ENCODE assay signal across 9 cellular contexts in the genomic region with DNA sequence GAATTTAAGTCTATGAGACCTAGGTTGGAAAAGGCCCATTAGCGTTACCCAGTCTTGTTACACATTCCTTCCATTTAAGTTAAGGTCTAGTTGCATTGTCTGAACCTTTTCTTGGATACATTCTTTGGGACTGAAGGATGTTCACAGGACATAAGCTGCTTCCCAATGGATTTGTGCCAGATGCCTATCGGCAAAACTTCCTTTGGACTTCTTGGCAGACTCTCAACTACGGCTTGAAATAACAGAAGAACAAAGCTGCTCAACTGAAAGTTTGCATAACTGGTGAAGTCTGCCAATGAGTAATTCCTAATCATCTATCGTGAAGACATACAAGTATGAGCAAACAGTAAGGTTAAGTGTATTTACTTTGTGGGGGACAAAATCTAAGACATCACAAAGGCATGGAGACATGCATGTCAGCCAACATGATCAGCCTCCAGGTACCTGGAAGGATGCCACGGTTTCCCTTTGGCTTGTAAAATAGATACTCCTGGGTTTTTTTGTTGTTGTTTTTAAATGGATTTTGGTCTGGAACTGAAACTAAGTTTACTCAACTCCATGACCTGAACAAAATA. TPM values are rescaled to one million over a fixed set of nuclear protein-coding genes. Genes with fewer than 3 reads are reported as not detected.
A peak's percentile ranks its signal among the peaks of the same experiment; 100 is the strongest.
DNase-seq lines count a peak whose midpoint lies in the region; ATAC-seq, FAIRE-seq and TF ChIP-seq lines count a peak whose summit lies in the region.
"Had no signal": no experiment of that assay in that cellular context is flagged by ENCODE, and none has a peak within 500 bp of the region (broad histone marks: within the 10 kb centered on the region; RNA-seq: fewer than 3 reads in every experiment).

No MANE protein-coding gene starts in this region.

- H3K4me1 Mint-ChIP-seq in activated T-cell treated with anti-CD3 and anti-CD28 coated beads, Interleukin-2, amount 50 U/mL, for 24 hours (ENCODE audit: low read depth), result no peaks in the 10 kb centered on the region

- H3K4me1 ChIP-seq in small intestine (ENCODE audit: control insufficient read depth in 2 of 2, insufficient read depth in 1 of 2, low read depth in 1 of 2, low read length in 1 of 2), result no peaks in the 10 kb centered on the region

- FAIRE-seq in small intestine (lab: Jason Lieb, UNC), result no peak
- no peak for FAIRE-seq in D721Med (lab: Jason Lieb, UNC)

- no peaks in the 10 kb centered on the region for H3K27me3 ChIP-seq in small intestine (ENCODE audit: control insufficient read depth in 2 of 2, insufficient read depth in 2 of 2, low read length in 2 of 2)

- ATAC-seq in HG02884 (IDR thresholded peaks at IDR 0.05; ENCODE audit: unreplicated experiment), result no peak

- H3K4me3 ChIP-seq in fibroblast of villous mesenchyme (ENCODE audit: low read depth, low read length) (no peak overlapping the region), small intestine (ENCODE audit: low read depth in 1 of 2, low read length in 2 of 2) (no peak overlapping the region)

- no peaks in the 10 kb centered on the region for H3K36me3 Mint-ChIP-seq in activated T-cell treated with anti-CD3 and anti-CD28 coated beads, Interleukin-2, amount 50 U/mL, for 24 hours (ENCODE audit: low read depth)

- peaks cover 2% of the 10 kb centered on the region for H3K9me3 Mint-ChIP-seq in activated T-cell treated with anti-CD3 and anti-CD28 coated beads, Interleukin-2, amount 50 U/mL, for 24 hours

- 6 to 34% (median 21%) methylated on average over 5 of the region's 5 CpGs for WGBS in small intestine, 3 donors

- H3K9me3 ChIP-seq in small intestine (ENCODE audit: control insufficient read depth, low read depth), result no peaks in the 10 kb centered on the region

- no peak overlapping the region for H3K27ac Mint-ChIP-seq in activated T-cell treated with anti-CD3 and anti-CD28 coated beads, Interleukin-2, amount 50 U/mL, for 24 hours

- DNase-seq in H4 (ENCODE audit: low spot score), result peak; percentile 94
- peak; percentile 100 for DNase-seq in RPMI7951 (ENCODE audit: low read depth)
- peak; percentile 93 for DNase-seq in fibroblast of villous mesenchyme (ENCODE audit: low read depth)
- peak; percentile 48 for DNase-seq in small intestine
- no peak for DNase-seq in activated T-cell treated with anti-CD3 and anti-CD28 coated beads, Interleukin-2, amount 50 U/mL, for 24 hours
- DNase-seq in D721Med (ENCODE audit: insufficient read length, low spot score), result no peak
- no peak for DNase-seq in NCI-H82 treated with DMSO at 0.1 percent for 48 hours (lab: John Stamatoyannopoulos, UW; ENCODE audit: unreplicated experiment)
- DNase-seq: NCI-H1048 had no signal

- H3K27ac ChIP-seq in small intestine (ENCODE audit: low read depth in 1 of 2, low read length in 1 of 2), result no peak overlapping the region

- TF ChIP-seq CTCF in fibroblast of villous mesenchyme (IDR thresholded peaks at IDR 0.05; ENCODE audit: insufficient read depth, low read depth, low read length) (no peak), D721Med (IDR thresholded peaks at IDR 0.05; ENCODE audit: insufficient read depth, missing control alignments) (no peak)

- H3K4me3 Mint-ChIP-seq in activated T-cell treated with anti-CD3 and anti-CD28 coated beads, Interleukin-2, amount 50 U/mL, for 24 hours, result no peak overlapping the region

- peaks cover 20% of the 10 kb centered on the region for H3K27me3 Mint-ChIP-seq in activated T-cell treated with anti-CD3 and anti-CD28 coated beads, Interleukin-2, amount 50 U/mL, for 24 hours

- H3K36me3 ChIP-seq in small intestine (ENCODE audit: control insufficient read depth in 2 of 2, insufficient read depth in 2 of 2, low read length in 2 of 2), result no peaks in the 10 kb centered on the region

RNA-seq across cellular contexts. Expression of a gene that starts 35.4 kb away (rescaled TPM):
- total RNA-seq in H4 (2014; rRNA removed; shearing (Covaris generic)), result 158 and 178 TPM in 2 replicates
- 99.5 and 135 TPM in 2 replicates for total RNA-seq in RPMI7951 (2014; rRNA removed; shearing (Covaris generic))
- 60.0 and 62.8 TPM in 2 replicates for total RNA-seq in fibroblast of villous mesenchyme
- 10 to 100 TPM; 35.3 to 42.7 (median 37.0) TPM for polyA plus RNA-seq in small intestine

Comparison
In these comparisons a context has a peak if more than half of its experiments do, and no peak if none do; other contexts are left out.
1. DNase-seq: peak in H4 (single experiment), RPMI7951 (single experiment), fibroblast of villous mesenchyme (single experiment) and small intestine (single experiment); none in activated T-cell treated with anti-CD3 and anti-CD28 coated beads, Interleukin-2, amount 50 U/mL, for 24 hours (single experiment), D721Med (single experiment) and NCI-H82 treated with DMSO at 0.1 percent for 48 hours (single experiment).